In genomic region chr20:18794428-18794787, GRCh38 we compare ENCODE assay signal across 9 cellular contexts. TPM values are rescaled to one million over a fixed set of nuclear protein-coding genes. Genes with fewer than 3 reads are reported as not detected.
A peak's percentile ranks its signal among the peaks of the same experiment; 100 is the strongest.
DNase-seq lines count a peak whose midpoint lies in the region; ATAC-seq and TF ChIP-seq lines count a peak whose summit lies in the region.
"Had no signal": no experiment of that assay in that cellular context is flagged by ENCODE, and none has a peak within 500 bp of the region (broad histone marks: within the 10 kb centered on the region; RNA-seq: fewer than 3 reads in every experiment).

No MANE protein-coding gene starts in this region.

- H3K9me3 Mint-ChIP-seq in T-cell = peaks cover 3 to 8% (median 5%) of the 10 kb centered on the region in 3 donors
- H3K9me3 Mint-ChIP-seq in glutamatergic neuron (ENCODE audit: unreplicated experiment) = no peaks in the 10 kb centered on the region

- CTCF ChIA-PET in T-cell (lab: Charles Lee) = interaction anchor here (0.7 to 1.6 kb wide), 3 partner anchors 9 to 287 kb away, joined by 3 to 4 read pairs (median 3); no protein-coding TSS in a partner anchor

- POLR2A ChIA-PET in T-cell (lab: Charles Lee) = interaction anchor here in 1 of 2 donors (0.6 to 1.3 kb wide), 2 partner anchors 227 to 287 kb away, joined by 3 to 4 read pairs; no protein-coding TSS in a partner anchor

- H3K27me3 Mint-ChIP-seq in T-cell = peaks cover 23% of the 10 kb centered on the region in 2 donors
- H3K27me3 Mint-ChIP-seq in glutamatergic neuron (ENCODE audit: unreplicated experiment) = peaks cover 4% of the 10 kb centered on the region

- ATAC-seq in GM19438 (IDR thresholded peaks at IDR 0.05; ENCODE audit: low read depth, unreplicated experiment) (peak; percentile 10), T-cell (replicated peaks in 1 of 4) (peak in 3 of 4 experiments; percentile 11 to 18 (median 13)), GM21381 (IDR thresholded peaks at IDR 0.05; ENCODE audit: unreplicated experiment) (no peak)

- peak overlapping the region; percentile 93 to 95 (median 94) for H3K4me3 Mint-ChIP-seq in T-cell
- peak overlapping the region; percentile 99 for H3K4me3 Mint-ChIP-seq in glutamatergic neuron (ENCODE audit: unreplicated experiment)

- TF ChIP-seq CTCF in glutamatergic neuron (IDR thresholded peaks at IDR 0.05; ENCODE audit: partially characterized antibody, unreplicated experiment) = no peak

- peak overlapping the region; percentile 61 for H3K4me3 ChIP-seq in skeletal muscle cell (ENCODE audit: low read depth, low read length)

- H3K36me3 Mint-ChIP-seq in T-cell (peaks cover 2% of the 10 kb centered on the region), glutamatergic neuron (ENCODE audit: unreplicated experiment) (peaks cover 4% of the 10 kb centered on the region)

- H3K27ac Mint-ChIP-seq in T-cell (peak overlapping the region; percentile 97 to 99), glutamatergic neuron (ENCODE audit: unreplicated experiment) (peak overlapping the region; percentile 98)

- H3K4me1 Mint-ChIP-seq in T-cell (peaks cover 13 to 19% (median 15%) of the 10 kb centered on the region in 3 donors), glutamatergic neuron (ENCODE audit: low read depth, unreplicated experiment) (peaks cover 9% of the 10 kb centered on the region)

- DNase-seq in T-cell (peak in 1 of 34 experiments; percentile 8), glutamatergic neuron (no peak), skeletal muscle cell (ENCODE audit: low read depth) (no peak), activated gamma-delta T cell treated with Interleukin-2 at 50 U/mL for 16 hours (no peak), DMS114 treated with DMSO at 0.1 percent for 48 hours (lab: John Stamatoyannopoulos, UW; ENCODE audit: unreplicated experiment) (no peak)
- no peak for DNase-seq in activated effector memory CD4-positive, alpha-beta T cell treated with Interleukin-2 at 50 U/mL for 16 hours

RNA-seq across cellular contexts. Expression of gene SCP2D1, which starts 19.2 kb away (rescaled TPM):
- total RNA-seq in T-cell (not detected), glutamatergic neuron (ENCODE audit: unreplicated experiment) (not detected)
- total RNA-seq: left colon had no signal
